Comparison of ENCODE assay signal across 9 cellular contexts in the genomic region with DNA sequence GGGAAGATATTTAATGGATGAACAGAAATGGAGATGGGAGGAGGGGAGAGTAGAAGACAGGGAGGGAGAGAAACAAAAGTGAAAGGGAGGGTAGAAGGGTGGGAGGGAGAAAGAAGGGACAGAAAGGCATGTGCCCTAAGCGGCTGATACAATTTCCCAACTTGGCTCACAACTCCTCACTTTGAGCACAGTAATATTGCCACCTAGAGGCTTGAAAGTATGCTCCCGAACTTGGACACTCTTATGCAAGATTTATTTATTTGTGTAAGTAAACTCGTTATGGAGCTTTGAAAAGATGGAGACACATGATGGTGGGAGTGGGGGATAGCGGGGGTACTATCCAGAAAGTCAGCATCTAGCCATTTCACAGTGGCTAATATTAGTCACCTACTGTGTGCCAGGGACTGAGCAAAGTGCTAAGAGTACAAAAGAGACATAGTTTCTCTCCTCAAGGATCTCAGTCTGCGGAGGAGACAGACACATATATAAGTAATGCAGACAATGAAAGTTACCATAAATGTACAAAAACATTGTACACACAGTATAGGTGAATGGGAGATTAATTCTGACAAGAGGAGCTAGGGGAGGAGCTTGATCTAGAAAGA.
DNase-seq lines count a peak whose midpoint lies in the region; ATAC-seq and TF ChIP-seq lines count a peak whose summit lies in the region.
"Had no signal": no experiment of that assay in that cellular context is flagged by ENCODE, and none has a peak within 500 bp of the region (broad histone marks: within the 10 kb centered on the region; RNA-seq: fewer than 3 reads in every experiment).

No MANE protein-coding gene starts in this region.

- no peak for TF ChIP-seq EP300 in sigmoid colon (IDR thresholded peaks at IDR 0.05)

- DNase-seq in MV-4-11 (lab: John Stamatoyannopoulos, UW), result peak; percentile 24
- DNase-seq in SHP77 (lab: John Stamatoyannopoulos, UW), result peak; percentile 17 to 24
- DNase-seq in foreskin melanocyte, result peak; percentile 24
- no peak for DNase-seq in sigmoid colon

- peaks cover 0 to 5% (median 0%) of the 10 kb centered on the region in 4 donors for H3K4me1 ChIP-seq in sigmoid colon

- no peak overlapping the region for H3K4me3 Mint-ChIP-seq in activated T-helper 17 cell treated with anti-CD3 and anti-CD28 coated beads, Interleukin-2, amount 50 U/mL, for 72 hours

- no peaks in the 10 kb centered on the region for H3K36me3 Mint-ChIP-seq in activated T-helper 17 cell treated with anti-CD3 and anti-CD28 coated beads, Interleukin-2, amount 50 U/mL, for 72 hours (ENCODE audit: low read depth)

- TF ChIP-seq CTCF in sigmoid colon (IDR thresholded peaks at IDR 0.05), result peak in 3 of 4 experiments; percentile 30 to 47 (median 41)

- H3K9me3 Mint-ChIP-seq in activated T-helper 17 cell treated with anti-CD3 and anti-CD28 coated beads, Interleukin-2, amount 50 U/mL, for 72 hours, result peaks cover 23% of the 10 kb centered on the region

- H3K27ac ChIP-seq in sigmoid colon, result no peak overlapping the region
- H3K27ac ChIP-seq: skin epidermis had no signal

- H3K4me1 Mint-ChIP-seq in activated T-helper 17 cell treated with anti-CD3 and anti-CD28 coated beads, Interleukin-2, amount 50 U/mL, for 72 hours, result no peaks in the 10 kb centered on the region

- no peaks in the 10 kb centered on the region for H3K27me3 ChIP-seq in sigmoid colon

- ATAC-seq in GM18498 (IDR thresholded peaks at IDR 0.05; ENCODE audit: unreplicated experiment), result peak; percentile 72
- ATAC-seq in GM21717 (IDR thresholded peaks at IDR 0.05; ENCODE audit: unreplicated experiment), result no peak
- ATAC-seq in activated T-helper 17 cell treated with anti-CD3 and anti-CD28 coated beads, Interleukin-2, amount 50 U/mL, for 72 hours (replicated peaks), result no peak
- ATAC-seq in HG03520 (IDR thresholded peaks at IDR 0.05; ENCODE audit: unreplicated experiment), result no peak

- no peak overlapping the region for H3K27ac Mint-ChIP-seq in activated T-helper 17 cell treated with anti-CD3 and anti-CD28 coated beads, Interleukin-2, amount 50 U/mL, for 72 hours

- no peak for TF ChIP-seq POLR2A in sigmoid colon (IDR thresholded peaks at IDR 0.05)

- no peak overlapping the region for H3K4me3 ChIP-seq in sigmoid colon
- H3K4me3 ChIP-seq: skin epidermis had no signal

- no peaks in the 10 kb centered on the region for H3K27me3 Mint-ChIP-seq in activated T-helper 17 cell treated with anti-CD3 and anti-CD28 coated beads, Interleukin-2, amount 50 U/mL, for 72 hours

- H3K9me3 ChIP-seq in sigmoid colon, result no peaks in the 10 kb centered on the region

- intact Hi-C loops in sigmoid colon (cut with DNase I), result loop anchor here (2.0 to 5.0 kb wide), 2 partner anchors 523 to 878 kb away; no protein-coding TSS in a partner anchor

- WGBS in sigmoid colon, 2 donors, result 22 to 27% methylated on average over 5 of the region's 5 CpGs

- no peaks in the 10 kb centered on the region for H3K36me3 ChIP-seq in sigmoid colon
